Comparison of ENCODE assay signal across 13 cellular contexts in the genomic region with DNA sequence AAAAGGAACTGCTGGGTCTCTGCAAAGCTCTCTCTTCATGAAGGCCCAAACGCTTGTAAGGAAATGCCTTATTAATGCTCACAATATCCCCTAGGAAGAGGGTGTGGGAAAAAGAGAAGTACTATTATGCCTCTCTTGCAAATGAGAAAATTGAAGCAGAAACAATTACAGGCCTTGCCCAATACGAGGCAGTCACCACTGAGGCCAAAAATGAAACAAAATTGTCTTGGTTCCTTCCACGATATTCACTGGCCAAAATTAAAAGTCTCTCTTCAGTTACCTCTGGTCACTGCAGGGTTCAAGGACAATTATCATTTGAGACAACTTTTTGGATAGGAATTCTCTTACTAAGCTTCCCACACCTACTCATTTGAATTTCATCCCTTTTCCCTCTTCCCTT. TPM values are rescaled to one million over a fixed set of nuclear protein-coding genes. Genes with fewer than 3 reads are reported as not detected.
DNase-seq lines count a peak whose midpoint lies in the region; ATAC-seq and TF ChIP-seq lines count a peak whose summit lies in the region.
"Had no signal": no experiment of that assay in that cellular context is flagged by ENCODE, and none has a peak within 500 bp of the region (broad histone marks: within the 10 kb centered on the region; RNA-seq: fewer than 3 reads in every experiment).

No MANE protein-coding gene starts in this region.

- peaks cover 2 to 37% of the 10 kb centered on the region in 2 donors for H3K4me1 ChIP-seq in breast epithelium
- peaks cover 27% of the 10 kb centered on the region for H3K4me1 ChIP-seq in GM23338 (ENCODE audit: insufficient read depth)

- H3K9me3 Mint-ChIP-seq in GM23338, result no peaks in the 10 kb centered on the region
- H3K9me3 Mint-ChIP-seq in activated T-helper 1 cell treated with anti-CD3 and anti-CD28 coated beads, Interleukin-12 subunit alpha, Interleukin-12 subunit beta, Interleukin-2, Interleukin-4 antibody, amounts not matched to agents 30 ng/mL and 10 ng/mL and 1 ng/mL, durations not matched to agents 14 hours and 24 hours and 36 hours, result no peaks in the 10 kb centered on the region
- H3K9me3 Mint-ChIP-seq: central memory CD8-positive, alpha-beta T cell; stimulated activated naive CD8-positive, alpha-beta T cell treated with anti-CD3 and anti-CD28 coated beads, Interleukin-15, Interleukin-2, amounts not matched to agents 100 ng/mL and 50 ng/mL, for 24 hours had no signal

- H3K4me2 ChIP-seq in GM23338, result no peak overlapping the region

- no peak overlapping the region for H2AFZ ChIP-seq in GM23338

- peaks cover 11% of the 10 kb centered on the region; the same call in 1 of the 2 replicates for H4K20me1 ChIP-seq in GM23338 (replicated peaks; ENCODE audit: insufficient read depth)

- peaks cover 21% of the 10 kb centered on the region for H3F3A ChIP-seq in GM23338 (replicated peaks; ENCODE audit: low read depth)

- H3K27me3 ChIP-seq in breast epithelium, result no peaks in the 10 kb centered on the region
- H3K27me3 ChIP-seq in GM23338 (ENCODE audit: insufficient read depth), result no peaks in the 10 kb centered on the region

- intact Hi-C loops in breast epithelium (cut with DNase I; ENCODE audit: low total_unique reads), result no loop called here
- intact Hi-C loops in activated T-helper 1 cell treated with anti-CD3 and anti-CD28 coated beads, Interleukin-12 subunit alpha, Interleukin-12 subunit beta, Interleukin-2, Interleukin-4 antibody, amounts not matched to agents 30 ng/mL and 10 ng/mL and 1 ng/mL, durations not matched to agents 14 hours and 24 hours and 36 hours (cut with micrococcal nuclease), result loop anchor here (5.0 kb wide), 2 partner anchors 218 to 538 kb away; a partner anchor contains a TSS

- H3K36me3 ChIP-seq in breast epithelium (no peaks in the 10 kb centered on the region), GM23338 (ENCODE audit: insufficient read depth) (no peaks in the 10 kb centered on the region)

- no peaks in the 10 kb centered on the region for H3K9me3 ChIP-seq in breast epithelium

- H3K79me2 ChIP-seq in GM23338 (replicated peaks; ENCODE audit: insufficient read depth), result peaks cover 51% of the 10 kb centered on the region

- peaks cover 35% of the 10 kb centered on the region for H3K4me1 Mint-ChIP-seq in GM23338
- peaks cover 39% of the 10 kb centered on the region for H3K4me1 Mint-ChIP-seq in activated T-helper 1 cell treated with anti-CD3 and anti-CD28 coated beads, Interleukin-12 subunit alpha, Interleukin-12 subunit beta, Interleukin-2, Interleukin-4 antibody, amounts not matched to agents 30 ng/mL and 10 ng/mL and 1 ng/mL, durations not matched to agents 14 hours and 24 hours and 36 hours (ENCODE audit: low read depth)

- no peak for TF ChIP-seq CTCF in NB4 (IDR thresholded peaks at IDR 0.05; ENCODE audit: low read depth, low read length)
- no peak for TF ChIP-seq CTCF in breast epithelium (IDR thresholded peaks at IDR 0.05)
- TF ChIP-seq CTCF in GM23338 (conservative IDR thresholded peaks at IDR 0.05; ENCODE audit: low read depth in 2 of 2), result no peak

- peaks cover 4% of the 10 kb centered on the region for H3K27me3 Mint-ChIP-seq in GM23338 (ENCODE audit: insufficient read depth, low read depth, poor library complexity)
- peaks cover 10% of the 10 kb centered on the region for H3K27me3 Mint-ChIP-seq in activated T-helper 1 cell treated with anti-CD3 and anti-CD28 coated beads, Interleukin-12 subunit alpha, Interleukin-12 subunit beta, Interleukin-2, Interleukin-4 antibody, amounts not matched to agents 30 ng/mL and 10 ng/mL and 1 ng/mL, durations not matched to agents 14 hours and 24 hours and 36 hours (ENCODE audit: insufficient read depth)
- H3K27me3 Mint-ChIP-seq: central memory CD8-positive, alpha-beta T cell; stimulated activated naive CD8-positive, alpha-beta T cell treated with anti-CD3 and anti-CD28 coated beads, Interleukin-15, Interleukin-2, amounts not matched to agents 100 ng/mL and 50 ng/mL, for 24 hours had no signal

- no peak overlapping the region for H3K27ac Mint-ChIP-seq in GM23338
- no peak overlapping the region for H3K27ac Mint-ChIP-seq in activated T-helper 1 cell treated with anti-CD3 and anti-CD28 coated beads, Interleukin-12 subunit alpha, Interleukin-12 subunit beta, Interleukin-2, Interleukin-4 antibody, amounts not matched to agents 30 ng/mL and 10 ng/mL and 1 ng/mL, durations not matched to agents 14 hours and 24 hours and 36 hours
- H3K27ac Mint-ChIP-seq: stimulated activated naive CD8-positive, alpha-beta T cell treated with anti-CD3 and anti-CD28 coated beads, Interleukin-15, Interleukin-2, amounts not matched to agents 100 ng/mL and 50 ng/mL, for 24 hours had no signal

- H3K27ac ChIP-seq in breast epithelium (peak overlapping the region; percentile 98 to 99), temporal lobe (ENCODE audit: low read depth, low read length) (peak overlapping the region; percentile 76), GM23338 (ENCODE audit: low read depth) (no peak overlapping the region)

- no peak for ATAC-seq in GM23338

- no peaks in the 10 kb centered on the region for H3K9me2 ChIP-seq in GM23338 (ENCODE audit: insufficient read depth)

- TF ChIP-seq POLR2A in NB4 (IDR thresholded peaks at IDR 0.05; ENCODE audit: extremely low read depth, insufficient read length), result no peak
- TF ChIP-seq POLR2A in breast epithelium (IDR thresholded peaks at IDR 0.05), result no peak

- no peak overlapping the region for H3K4me3 Mint-ChIP-seq in GM23338
- H3K4me3 Mint-ChIP-seq in activated T-helper 1 cell treated with anti-CD3 and anti-CD28 coated beads, Interleukin-12 subunit alpha, Interleukin-12 subunit beta, Interleukin-2, Interleukin-4 antibody, amounts not matched to agents 30 ng/mL and 10 ng/mL and 1 ng/mL, durations not matched to agents 14 hours and 24 hours and 36 hours, result no peak overlapping the region
- H3K4me3 Mint-ChIP-seq: central memory CD8-positive, alpha-beta T cell; stimulated activated naive CD8-positive, alpha-beta T cell treated with anti-CD3 and anti-CD28 coated beads, Interleukin-15, Interleukin-2, amounts not matched to agents 100 ng/mL and 50 ng/mL, for 24 hours had no signal

- H3K4me3 ChIP-seq in NB4 (ENCODE audit: low read depth, low read length) (no peak overlapping the region), breast epithelium (peak overlapping the region in 1 of 3 donors; percentile 89), GM23338 (no peak overlapping the region)

- DNase-seq in NB4 (ENCODE audit: low read depth), result peak; percentile 16
- DNase-seq in breast epithelium (ENCODE audit: low spot score in 2 of 2), result no peak
- DNase-seq in midbrain (lab: John Stamatoyannopoulos, UW), result peak; percentile 21
- DNase-seq in DMS 273 (lab: John Stamatoyannopoulos, UW; ENCODE audit: unreplicated experiment), result no peak
- no peak for DNase-seq in GM23338 (ENCODE audit: low spot score)
- no peak for DNase-seq in GM19240 (ENCODE audit: insufficient read length, low spot score)
- no peak for DNase-seq in activated T-helper 1 cell treated with anti-CD3 and anti-CD28 coated beads, Interleukin-12 subunit alpha, Interleukin-12 subunit beta, Interleukin-2, Interleukin-4 antibody, amounts not matched to agents 30 ng/mL and 10 ng/mL and 1 ng/mL, durations not matched to agents 14 hours and 24 hours and 36 hours (ENCODE audit: low spot score)
- DNase-seq: activated CD8-positive, alpha-beta memory T cell treated with anti-CD3 and anti-CD28 coated beads, Interleukin-2, amount 50 U/mL, for 48 hours; NCI-H524 treated with DMSO at 0.1 percent for 48 hours had no signal

- no peaks in the 10 kb centered on the region for H3K36me3 Mint-ChIP-seq in GM23338 (ENCODE audit: low read depth)
- peaks cover 2% of the 10 kb centered on the region for H3K36me3 Mint-ChIP-seq in activated T-helper 1 cell treated with anti-CD3 and anti-CD28 coated beads, Interleukin-12 subunit alpha, Interleukin-12 subunit beta, Interleukin-2, Interleukin-4 antibody, amounts not matched to agents 30 ng/mL and 10 ng/mL and 1 ng/mL, durations not matched to agents 14 hours and 24 hours and 36 hours (ENCODE audit: low read depth)

TF ChIP-seq in GM23338, 12 proteins besides CTCF, POLR2A, EP300 and RAD21 (continues in another document):
- no peak for TF ChIP-seq ZNF331 (CRISPR knock-in tag; IDR thresholded peaks at IDR 0.05; ENCODE audit: low read depth)

RNA-seq across cellular contexts. Expression of a gene that starts 3.1 kb away (rescaled TPM):
- total RNA-seq in breast epithelium, result 100 to 1,000 TPM; 148 to 231 (median 160) TPM
- total RNA-seq in temporal lobe, result 196 TPM
- 40.8 and 41.0 TPM in 2 replicates for total RNA-seq in GM23338 (2014; rRNA removed; shearing (Covaris generic))
- 15.4 and 17.7 TPM in 2 replicates for polyA plus RNA-seq in GM23338 (2016; fragmentation: Nextera tagmentation; extraction: Ambion mirVana)
- total RNA-seq in activated T-helper 1 cell treated with anti-CD3 and anti-CD28 coated beads, Interleukin-12 subunit alpha, Interleukin-12 subunit beta, Interleukin-2, Interleukin-4 antibody, amounts not matched to agents 30 ng/mL and 10 ng/mL and 1 ng/mL, durations not matched to agents 14 hours and 24 hours and 36 hours, result 1.3 and 1.4 TPM in 2 replicates

RNA-seq across cellular contexts. Expression of a gene that starts 41.0 kb away (rescaled TPM):
- total RNA-seq in breast epithelium (10 to 100 TPM in 1 of 3 donors, 1 to 10 TPM in 2; 6.1 to 17.9 (median 9.5) TPM), temporal lobe (2.5 TPM)
- 0.66 and 2.9 TPM in 2 replicates for total RNA-seq in GM23338 (2014; rRNA removed; shearing (Covaris generic))
- 2.3 and 4.4 TPM in 2 replicates for polyA plus RNA-seq in GM23338 (2016; fragmentation: Nextera tagmentation; extraction: Ambion mirVana)
- not detected in 2 replicates for total RNA-seq in activated T-helper 1 cell treated with anti-CD3 and anti-CD28 coated beads, Interleukin-12 subunit alpha, Interleukin-12 subunit beta, Interleukin-2, Interleukin-4 antibody, amounts not matched to agents 30 ng/mL and 10 ng/mL and 1 ng/mL, durations not matched to agents 14 hours and 24 hours and 36 hours
- total RNA-seq: T-helper 2 cell treated with Interferon-gamma antibody and Interleukin-4, amounts not matched to agents 100 ng/mL and 5 ng/mL, for 36 hours had no signal

Comparison
In these comparisons a context has a peak if more than half of its experiments do, and no peak if none do; other contexts are left out.
1. DNase-seq: peak in NB4 (single experiment) and midbrain (single experiment); none in breast epithelium (0 of 2), DMS 273 (single experiment), GM23338 (single experiment), GM19240 (single experiment) and activated T-helper 1 cell treated with anti-CD3 and anti-CD28 coated beads, Interleukin-12 subunit alpha, Interleukin-12 subunit beta, Interleukin-2, Interleukin-4 antibody, amounts not matched to agents 30 ng/mL and 10 ng/mL and 1 ng/mL, durations not matched to agents 14 hours and 24 hours and 36 hours (single experiment).
2. RNA of a gene that starts 3.1 kb away (total RNA-seq): 196 TPM in temporal lobe (single experiment), 148 to 231 TPM in breast epithelium and 40.8 to 41.0 TPM in GM23338; 1.3 to 1.4 TPM in activated T-helper 1 cell treated with anti-CD3 and anti-CD28 coated beads, Interleukin-12 subunit alpha, Interleukin-12 subunit beta, Interleukin-2, Interleukin-4 antibody, amounts not matched to agents 30 ng/mL and 10 ng/mL and 1 ng/mL, durations not matched to agents 14 hours and 24 hours and 36 hours; every median in the first group is over 10 times any median in the second.